In genomic region chr5:56585466-56585865, GRCh38 we compare ENCODE assay signal across 11 cellular contexts.
DNase-seq lines count a peak whose midpoint lies in the region; ATAC-seq, FAIRE-seq and TF ChIP-seq lines count a peak whose summit lies in the region.
"Had no signal": no experiment of that assay in that cellular context is flagged by ENCODE, and none has a peak within 500 bp of the region (broad histone marks: within the 10 kb centered on the region; RNA-seq: fewer than 3 reads in every experiment).

No MANE protein-coding gene starts in this region.

- peaks cover 1% of the 10 kb centered on the region for H3K36me3 Mint-ChIP-seq in activated naive CD8-positive, alpha-beta T cell treated with anti-CD3 and anti-CD28 coated beads, Interleukin-2, amount 10 ng/mL, durations not matched to agents 7 days and 5 days
- peaks cover 2% of the 10 kb centered on the region for H3K36me3 Mint-ChIP-seq in activated naive CD8-positive, alpha-beta T cell treated with anti-CD3 and anti-CD28 coated beads, Interleukin-2, amount 50 U/mL, for 24 hours (ENCODE audit: low read depth)
- H3K36me3 Mint-ChIP-seq in astrocyte (ENCODE audit: low read depth, unreplicated experiment) (no peaks in the 10 kb centered on the region), nephron progenitor cell (ENCODE audit: low read depth) (no peaks in the 10 kb centered on the region)

- H3K4me1 Mint-ChIP-seq in activated naive CD8-positive, alpha-beta T cell treated with anti-CD3 and anti-CD28 coated beads, Interleukin-2, amount 10 ng/mL, durations not matched to agents 7 days and 5 days: peaks cover 21% of the 10 kb centered on the region
- peaks cover 36% of the 10 kb centered on the region for H3K4me1 Mint-ChIP-seq in activated naive CD8-positive, alpha-beta T cell treated with anti-CD3 and anti-CD28 coated beads, Interleukin-2, amount 50 U/mL, for 24 hours
- H3K4me1 Mint-ChIP-seq in astrocyte (ENCODE audit: low read depth, unreplicated experiment) (no peaks in the 10 kb centered on the region), nephron progenitor cell (peaks cover 46% of the 10 kb centered on the region)

- no peaks in the 10 kb centered on the region for H4K20me1 ChIP-seq in astrocyte (ENCODE audit: insufficient read depth, low read length)

- no peak overlapping the region for H3K4me3 ChIP-seq in astrocyte (ENCODE audit: insufficient read depth, low read depth, low read length)
- no peak overlapping the region for H3K4me3 ChIP-seq in right atrium auricular region
- H3K4me3 ChIP-seq in uterus: no peak overlapping the region
- no peak overlapping the region for H3K4me3 ChIP-seq in kidney (ENCODE audit: low read length in 2 of 2)

- ATAC-seq in activated naive CD8-positive, alpha-beta T cell treated with anti-CD3 and anti-CD28 coated beads, Interleukin-2, amount 10 ng/mL, durations not matched to agents 7 days and 5 days (ENCODE audit: low read depth): no peak
- ATAC-seq in activated naive CD8-positive, alpha-beta T cell treated with anti-CD3 and anti-CD28 coated beads, Interleukin-2, amount 50 U/mL, for 24 hours: no peak

- no peak for TF ChIP-seq CTCF in astrocyte (IDR thresholded peaks at IDR 0.05; ENCODE audit: insufficient read depth, low read depth, low read length)
- no peak for TF ChIP-seq CTCF in right atrium auricular region (IDR thresholded peaks at IDR 0.05)
- TF ChIP-seq CTCF in uterus (IDR thresholded peaks at IDR 0.05): no peak
- TF ChIP-seq CTCF in kidney (IDR thresholded peaks at IDR 0.05; ENCODE audit: borderline replicate concordance, extremely low read depth, insufficient read depth): no peak
- no peak for TF ChIP-seq CTCF in nephron progenitor cell (IDR thresholded peaks at IDR 0.05)

- DNase-seq in activated naive CD8-positive, alpha-beta T cell treated with anti-CD3 and anti-CD28 coated beads, Interleukin-2, amount 10 ng/mL, durations not matched to agents 7 days and 5 days: no peak
- DNase-seq in activated naive CD8-positive, alpha-beta T cell treated with anti-CD3 and anti-CD28 coated beads, Interleukin-2, amount 50 U/mL, for 24 hours: no peak
- peak; percentile 18 for DNase-seq in astrocyte (ENCODE audit: low read depth)
- no peak for DNase-seq in right atrium auricular region (ENCODE audit: low spot score)
- DNase-seq in uterus: no peak
- DNase-seq in kidney: no peak
- no peak for DNase-seq in stimulated activated CD4-positive, alpha-beta T cell treated with anti-CD3 and anti-CD28 coated beads, Interleukin-4, amount 100 ng/mL, for 4 hours
- no peak for DNase-seq in nephron progenitor cell
- DNase-seq: midbrain, WERI-Rb-1 had no signal

- H3K36me3 ChIP-seq in astrocyte (ENCODE audit: insufficient read depth, low read length) (no peaks in the 10 kb centered on the region), right atrium auricular region (no peaks in the 10 kb centered on the region), uterus (no peaks in the 10 kb centered on the region), kidney (ENCODE audit: control insufficient read depth in 1 of 2, insufficient read depth in 2 of 2, low read length in 2 of 2) (no peaks in the 10 kb centered on the region)
- H3K36me3 ChIP-seq: WERI-Rb-1 had no signal

- H3K4me3 Mint-ChIP-seq in activated naive CD8-positive, alpha-beta T cell treated with anti-CD3 and anti-CD28 coated beads, Interleukin-2, amount 10 ng/mL, durations not matched to agents 7 days and 5 days: no peak overlapping the region
- no peak overlapping the region for H3K4me3 Mint-ChIP-seq in activated naive CD8-positive, alpha-beta T cell treated with anti-CD3 and anti-CD28 coated beads, Interleukin-2, amount 50 U/mL, for 24 hours
- no peak overlapping the region for H3K4me3 Mint-ChIP-seq in astrocyte (ENCODE audit: unreplicated experiment)
- no peak overlapping the region for H3K4me3 Mint-ChIP-seq in nephron progenitor cell

- H3K4me1 ChIP-seq in astrocyte (ENCODE audit: insufficient read depth, low read length) (no peaks in the 10 kb centered on the region), right atrium auricular region (peaks cover 0 to 40% of the 10 kb centered on the region in 2 donors), uterus (no peaks in the 10 kb centered on the region), kidney (ENCODE audit: control insufficient read depth in 1 of 2, insufficient read depth in 1 of 2, low read depth in 1 of 2, low read length in 2 of 2) (peaks cover 0 to 2% of the 10 kb centered on the region in 2 donors)

- H3K4me2 ChIP-seq in astrocyte (ENCODE audit: low read length): no peak overlapping the region

- peaks cover 3% of the 10 kb centered on the region for H3K27me3 Mint-ChIP-seq in activated naive CD8-positive, alpha-beta T cell treated with anti-CD3 and anti-CD28 coated beads, Interleukin-2, amount 10 ng/mL, durations not matched to agents 7 days and 5 days
- H3K27me3 Mint-ChIP-seq in activated naive CD8-positive, alpha-beta T cell treated with anti-CD3 and anti-CD28 coated beads, Interleukin-2, amount 50 U/mL, for 24 hours: no peaks in the 10 kb centered on the region
- H3K27me3 Mint-ChIP-seq in astrocyte (ENCODE audit: low read depth, unreplicated experiment) (peaks cover 49% of the 10 kb centered on the region), nephron progenitor cell (ENCODE audit: low read depth, poor library complexity) (peaks cover 10% of the 10 kb centered on the region)

- H3K9me3 ChIP-seq in astrocyte (ENCODE audit: insufficient read depth, low read depth, low read length) (no peaks in the 10 kb centered on the region), right atrium auricular region (no peaks in the 10 kb centered on the region), uterus (no peaks in the 10 kb centered on the region), kidney (ENCODE audit: control insufficient read depth in 1 of 2, low read length in 2 of 2) (no peaks in the 10 kb centered on the region)

- no peak overlapping the region for H3K27ac ChIP-seq in astrocyte (ENCODE audit: low read depth, low read length)
- H3K27ac ChIP-seq in right atrium auricular region: peak overlapping the region; percentile 53 to 60
- H3K27ac ChIP-seq in uterus: peak overlapping the region; percentile 40 to 52
- H3K27ac ChIP-seq in kidney (ENCODE audit: low read depth in 2 of 2, low read length in 2 of 2): no peak overlapping the region
- H3K27ac ChIP-seq: WERI-Rb-1 had no signal

- no peak for FAIRE-seq in astrocyte (lab: Jason Lieb, UNC)
- no peak for FAIRE-seq in kidney (lab: Jason Lieb, UNC)
- FAIRE-seq: H54 had no signal

- TF ChIP-seq POLR2A in uterus (IDR thresholded peaks at IDR 0.05): no peak

- H3K27me3 ChIP-seq in astrocyte (ENCODE audit: insufficient read depth, low read length) (peaks cover 15% of the 10 kb centered on the region), right atrium auricular region (no peaks in the 10 kb centered on the region), uterus (no peaks in the 10 kb centered on the region)

- H2AFZ ChIP-seq in astrocyte (ENCODE audit: low read depth, low read length): no peak overlapping the region

- H3K9me3 Mint-ChIP-seq in activated naive CD8-positive, alpha-beta T cell treated with anti-CD3 and anti-CD28 coated beads, Interleukin-2, amount 10 ng/mL, durations not matched to agents 7 days and 5 days: peaks cover 2% of the 10 kb centered on the region
- H3K9me3 Mint-ChIP-seq in activated naive CD8-positive, alpha-beta T cell treated with anti-CD3 and anti-CD28 coated beads, Interleukin-2, amount 50 U/mL, for 24 hours: peaks cover 4% of the 10 kb centered on the region
- H3K9me3 Mint-ChIP-seq in astrocyte (ENCODE audit: unreplicated experiment) (peaks cover 7% of the 10 kb centered on the region), nephron progenitor cell (peaks cover 4% of the 10 kb centered on the region)

- H3K9ac ChIP-seq in astrocyte (ENCODE audit: low read length) (no peak overlapping the region), kidney (ENCODE audit: low read length in 2 of 2) (no peak overlapping the region)

- no peaks in the 10 kb centered on the region for H3K79me2 ChIP-seq in astrocyte (ENCODE audit: insufficient read depth, low read length)

- POLR2A ChIA-PET in activated naive CD8-positive, alpha-beta T cell treated with anti-CD3 and anti-CD28 coated beads, Interleukin-2, amount 10 ng/mL, durations not matched to agents 7 days and 5 days (lab: Charles Lee): no interaction called here

- intact Hi-C loops in uterus (cut with DNase I; ENCODE audit: low total_unique reads) (no loop called here), kidney (cut with DNase I) (no loop called here)

- peak overlapping the region; percentile 37 for H3K27ac Mint-ChIP-seq in activated naive CD8-positive, alpha-beta T cell treated with anti-CD3 and anti-CD28 coated beads, Interleukin-2, amount 10 ng/mL, durations not matched to agents 7 days and 5 days
- H3K27ac Mint-ChIP-seq in activated naive CD8-positive, alpha-beta T cell treated with anti-CD3 and anti-CD28 coated beads, Interleukin-2, amount 50 U/mL, for 24 hours: no peak overlapping the region
- H3K27ac Mint-ChIP-seq in astrocyte (ENCODE audit: unreplicated experiment): no peak overlapping the region
- no peak overlapping the region for H3K27ac Mint-ChIP-seq in nephron progenitor cell

Comparison
In these comparisons a context has a peak if more than half of its experiments do, and no peak if none do; other contexts are left out.
1. H3K27ac ChIP-seq: peak in right atrium auricular region (2 of 2) and uterus (2 of 2); none in astrocyte (single experiment) and kidney (0 of 2).